In the genomic region with DNA sequence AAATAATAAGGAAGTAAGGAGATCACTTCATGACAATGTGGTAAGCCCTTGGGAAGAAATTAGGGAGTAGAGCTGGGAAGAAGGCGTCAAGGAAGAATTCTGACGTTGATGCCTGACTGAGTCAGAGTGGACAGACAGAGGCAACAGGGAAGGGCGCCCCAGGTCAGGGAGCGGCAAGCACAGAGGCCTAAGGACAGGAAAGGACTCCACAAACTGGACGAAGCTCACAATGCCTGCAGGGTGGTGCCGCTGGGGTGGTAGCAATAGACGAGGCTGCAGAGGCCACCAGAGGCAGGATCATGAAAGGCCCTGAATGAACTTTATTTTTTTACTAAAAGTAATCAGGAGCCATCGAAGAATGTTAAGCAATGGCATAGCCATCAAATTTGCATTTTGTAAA, we compare ENCODE assay signal across 27 cellular contexts. TPM values are rescaled to one million over a fixed set of nuclear protein-coding genes. Genes with fewer than 3 reads are reported as not detected.
"Had no signal": no experiment of that assay in that cellular context is flagged by ENCODE, and none has a peak within 500 bp of the region (broad histone marks: within the 10 kb centered on the region; RNA-seq: fewer than 3 reads in every experiment).

No MANE protein-coding gene starts in this region.

- H3K36me3 ChIP-seq: gastroesophageal sphincter, heart left ventricle, prostate gland, right atrium auricular region, suprapubic skin, transverse colon had no signal

- FAIRE-seq: kidney had no signal

- H3K9me3 ChIP-seq: gastroesophageal sphincter, heart left ventricle, mucosa of descending colon, prostate gland, right atrium auricular region, suprapubic skin, transverse colon had no signal

- H3K27ac ChIP-seq: dorsolateral prefrontal cortex, epithelial cell of prostate, foreskin keratinocyte, gastroesophageal sphincter, heart left ventricle, prostate gland, right atrium auricular region, suprapubic skin, transverse colon had no signal

- H3K4me3 ChIP-seq: gastroesophageal sphincter, heart left ventricle, lung, mucosa of descending colon, prostate gland, right atrium auricular region, smooth muscle cell, suprapubic skin, transverse colon had no signal

- H3K4me2 ChIP-seq: smooth muscle cell had no signal

- H3K4me1 ChIP-seq: foreskin keratinocyte, gastroesophageal sphincter, heart left ventricle, prostate gland, right atrium auricular region, suprapubic skin, transverse colon had no signal

- ATAC-seq: esophagus mucosa; foreskin keratinocyte; gastroesophageal sphincter; heart left ventricle; left lobe of liver; mucosa of descending colon; natural killer cell treated with Interleukin-12 subunit alpha and Interleukin-12 subunit beta and Interleukin-15 and Interleukin-18, amount 100 ng/mL, for 72 hours; sciatic nerve; stimulated activated naive CD8-positive, alpha-beta T cell treated with anti-CD3 and anti-CD28 coated beads, Interleukin-15, amount 100 ng/mL, for 72 hours had no signal

- H3K27me3 ChIP-seq: right atrium auricular region had no signal

- DNase-seq: dorsolateral prefrontal cortex; effector CD4-positive, alpha-beta T cell; foreskin keratinocyte; heart left ventricle; hippocampal formation; kidney; mucosa of descending colon; naive B cell; stimulated activated CD4-positive, alpha-beta T cell treated with anti-CD3 and anti-CD28 coated beads, Interleukin-12 subunit alpha, Interleukin-12 subunit beta, amount 100 ng/mL, for 4 hours; stimulated activated CD4-positive, alpha-beta T cell treated with anti-CD3 and anti-CD28 coated beads, Interleukin-1b, Interleukin-23, amount 100 ng/mL, for 48 hours; stimulated activated CD4-positive, alpha-beta T cell treated with anti-CD3 and anti-CD28 coated beads, Interleukin-4, amount 100 ng/mL, for 1 hour; stimulated activated CD8-positive, alpha-beta memory T cell treated with anti-CD3 and anti-CD28 coated beads, Interleukin-4, amount 100 ng/mL, for 48 hours; stimulated activated naive CD4-positive, alpha-beta T cell; stimulated activated naive CD8-positive, alpha-beta T cell treated with anti-CD3 and anti-CD28 coated beads, Interleukin-15, amount 100 ng/mL, for 72 hours; transverse colon had no signal

RNA-seq across cellular contexts. Expression of gene DRD1, which starts 7.6 kb away (rescaled TPM):
- total RNA-seq: esophagus mucosa; foreskin keratinocyte; natural killer cell treated with Interleukin-12 subunit alpha and Interleukin-12 subunit beta and Interleukin-15 and Interleukin-18, amount 100 ng/mL, for 72 hours; neural crest cell; right atrium auricular region had no signal
- polyA plus RNA-seq: foreskin keratinocyte, heart left ventricle had no signal
